In genomic region chr15:96359371-96359771, GRCh38 we compare ENCODE assay signal across 17 cellular contexts. TPM values are rescaled to one million over a fixed set of nuclear protein-coding genes. Genes with fewer than 3 reads are reported as not detected.
DNase-seq lines count a peak whose midpoint lies in the region; ATAC-seq and TF ChIP-seq lines count a peak whose summit lies in the region.
"Had no signal": no experiment of that assay in that cellular context is flagged by ENCODE, and none has a peak within 500 bp of the region (broad histone marks: within the 10 kb centered on the region; RNA-seq: fewer than 3 reads in every experiment).

No MANE protein-coding gene starts in this region.

- no peaks in the 10 kb centered on the region for H3K9me3 ChIP-seq in IMR-90 (ENCODE audit: control insufficient read depth, insufficient read depth, low read length)
- H3K9me3 ChIP-seq in suprapubic skin = no peaks in the 10 kb centered on the region

- intact Hi-C loops in IMR-90 (cut with micrococcal nuclease) = loop anchor here (5.0 to 10.0 kb wide), 2 partner anchors 223 to 1935 kb away; no protein-coding TSS in a partner anchor

- H2BK120ac ChIP-seq in IMR-90 (ENCODE audit: low read depth, low read length) (no peak overlapping the region), mesendoderm (ENCODE audit: low read depth, low read length) (no peak overlapping the region)

- POLR2A ChIA-PET in IMR-90 (lab: Charles Lee; ENCODE audit: unreplicated experiment) = no interaction called here
- POLR2A ChIA-PET in activated CD4-positive, alpha-beta T cell treated with anti-CD3 and anti-CD28 coated beads, Interleukin-2, amount 10 ng/mL, durations not matched to agents 7 days and 5 days (lab: Charles Lee) = no interaction called here

- H3K4me3 ChIP-seq in IMR-90 (ENCODE audit: insufficient read depth, low read depth, low read length) = no peak overlapping the region
- peak overlapping the region; percentile 41 for H3K4me3 ChIP-seq in epithelial cell of esophagus (ENCODE audit: low read length)
- H3K4me3 ChIP-seq in mesendoderm (ENCODE audit: low read length) = no peak overlapping the region
- H3K4me3 ChIP-seq in suprapubic skin = peak overlapping the region; percentile 51

- no peak overlapping the region for H3K14ac ChIP-seq in IMR-90 (replicated peaks; ENCODE audit: low read depth, low read length)

- no peak for TF ChIP-seq RAD21 in IMR-90 (IDR thresholded peaks at IDR 0.05; ENCODE audit: low read length)

- H2BK15ac ChIP-seq in IMR-90 (ENCODE audit: low read depth, low read length) (no peak overlapping the region), mesendoderm (replicated peaks; ENCODE audit: low read depth) (no peak overlapping the region)

- H3K56ac ChIP-seq in IMR-90 (ENCODE audit: extremely low read depth, insufficient read depth, low read length) (no peak overlapping the region), mesendoderm (ENCODE audit: low read length) (no peak overlapping the region)

- H3K4me2 ChIP-seq in IMR-90 (ENCODE audit: low read depth, low read length) (no peak overlapping the region; the same call in 1 of the 2 replicates), mesendoderm (ENCODE audit: low read length) (peak overlapping the region; percentile 63)

- H3K79me2 ChIP-seq in mesendoderm (ENCODE audit: control insufficient read depth, insufficient read depth, low read length) = no peaks in the 10 kb centered on the region

- BruUV-seq in IMR-90 (replicated peaks; lab: Mats Ljungman, UMichigan) = no TSS peak

- DNase-seq in IMR-90 = no peak
- no peak for DNase-seq in epithelial cell of esophagus (ENCODE audit: low read depth)
- DNase-seq in mesendoderm = peak; percentile 31
- DNase-seq in suprapubic skin (ENCODE audit: low spot score in 2 of 2) = no peak
- no peak for DNase-seq in COLO829 (ENCODE audit: low spot score)
- DNase-seq in activated CD4-positive, alpha-beta T cell treated with anti-CD3 and anti-CD28 coated beads, Interleukin-2, amount 10 ng/mL, durations not matched to agents 7 days and 5 days = no peak
- DNase-seq in NCI-H1417 (lab: John Stamatoyannopoulos, UW) = no peak
- DNase-seq in hepatic stellate cell (ENCODE audit: low spot score) = no peak
- DNase-seq: activated CD8-positive, alpha-beta T cell treated with anti-CD3 and anti-CD28 coated beads, Interleukin-2, amount 10 ng/mL, durations not matched to agents 7 days and 5 days; activated gamma-delta T cell treated with Interleukin-2 at 50 U/mL for 16 hours; CD4-positive, CD25-positive, alpha-beta regulatory T cell; Karpas-422; NCI-H187 treated with DMSO at 0.1 percent for 48 hours; NCI-H82; SHP77 treated with DMSO at 0.1 percent for 48 hours; stimulated activated naive CD8-positive, alpha-beta T cell treated with anti-CD3 and anti-CD28 coated beads, Interleukin-15, Interleukin-2, amounts not matched to agents 100 U/mL and 50 U/mL, for 24 hours had no signal

- H3K27ac Mint-ChIP-seq in activated CD4-positive, alpha-beta T cell treated with anti-CD3 and anti-CD28 coated beads, Interleukin-2, amount 10 ng/mL, durations not matched to agents 7 days and 5 days = no peak overlapping the region
- H3K27ac Mint-ChIP-seq: activated CD8-positive, alpha-beta T cell treated with anti-CD3 and anti-CD28 coated beads, Interleukin-2, amount 10 ng/mL, durations not matched to agents 7 days and 5 days; CD4-positive, CD25-positive, alpha-beta regulatory T cell had no signal

- H3K4me3 Mint-ChIP-seq in activated CD4-positive, alpha-beta T cell treated with anti-CD3 and anti-CD28 coated beads, Interleukin-2, amount 10 ng/mL, durations not matched to agents 7 days and 5 days = no peak overlapping the region
- H3K4me3 Mint-ChIP-seq: activated CD8-positive, alpha-beta T cell treated with anti-CD3 and anti-CD28 coated beads, Interleukin-2, amount 10 ng/mL, durations not matched to agents 7 days and 5 days had no signal

- H2BK5ac ChIP-seq in IMR-90 (ENCODE audit: low read depth, low read length, poor library complexity, severe bottlenecking) (no peak overlapping the region), mesendoderm (ENCODE audit: low read length) (no peak overlapping the region)

- H3K4me1 ChIP-seq in IMR-90 (ENCODE audit: control insufficient read depth, insufficient read depth, low read length) = peaks cover 8% of the 10 kb centered on the region; the same call in 1 of the 2 replicates
- no peaks in the 10 kb centered on the region for H3K4me1 ChIP-seq in mesendoderm (ENCODE audit: control insufficient read depth, low read depth, low read length)
- H3K4me1 ChIP-seq in suprapubic skin = peaks cover 41% of the 10 kb centered on the region

- H2AFZ ChIP-seq in IMR-90 (replicated peaks; ENCODE audit: low read length, poor library complexity) = peak overlapping the region; percentile 7

- H3K27me3 ChIP-seq in IMR-90 (ENCODE audit: control insufficient read depth, insufficient read depth, low read length) = no peaks in the 10 kb centered on the region
- peaks cover 73% of the 10 kb centered on the region for H3K27me3 ChIP-seq in mesendoderm (ENCODE audit: insufficient read depth, low read length, poor library complexity)
- H3K27me3 ChIP-seq in suprapubic skin = peaks cover 90% of the 10 kb centered on the region

- dilution Hi-C loops in IMR-90 (cut with HindIII; ENCODE audit: low sequenced_read_pairs, unreplicated experiment) = no loop called here

- ATAC-seq in IMR-90 (ENCODE audit: low read depth) = no peak
- ATAC-seq: activated CD8-positive, alpha-beta T cell treated with anti-CD3 and anti-CD28 coated beads, Interleukin-2, amount 10 ng/mL, durations not matched to agents 7 days and 5 days; stimulated activated naive CD8-positive, alpha-beta T cell treated with anti-CD3 and anti-CD28 coated beads, Interleukin-15, Interleukin-2, amounts not matched to agents 100 U/mL and 50 U/mL, for 24 hours had no signal

- H2AK9ac ChIP-seq in IMR-90 (replicated peaks; ENCODE audit: low read depth, low read length, poor library complexity) = no peak overlapping the region

- no peak overlapping the region for H2BK20ac ChIP-seq in IMR-90 (ENCODE audit: low read depth, low read length)

- TF ChIP-seq EP300 in suprapubic skin (IDR thresholded peaks at IDR 0.05) = no peak

- no peak overlapping the region for H4K5ac ChIP-seq in IMR-90 (ENCODE audit: low read depth, low read length)
- H4K5ac ChIP-seq in mesendoderm (ENCODE audit: low read length) = no peak overlapping the region

- no peak overlapping the region for H3K18ac ChIP-seq in IMR-90 (ENCODE audit: low read depth, low read length)
- H3K18ac ChIP-seq in mesendoderm (ENCODE audit: low read length) = no peak overlapping the region

- H3K4me1 Mint-ChIP-seq in activated CD4-positive, alpha-beta T cell treated with anti-CD3 and anti-CD28 coated beads, Interleukin-2, amount 10 ng/mL, durations not matched to agents 7 days and 5 days = peaks cover 21% of the 10 kb centered on the region

- peaks cover 19 to 40% of the 10 kb centered on the region in 2 experiments for H3K79me1 ChIP-seq in IMR-90 (ENCODE audit: low read depth in 1 of 2, low read length in 2 of 2)
- H3K79me1 ChIP-seq in mesendoderm (ENCODE audit: low read length) = no peaks in the 10 kb centered on the region

- TF ChIP-seq CTCF in IMR-90 (conservative IDR thresholded peaks at IDR 0.05; ENCODE audit: low read depth, low read length) (no peak), epithelial cell of esophagus (IDR thresholded peaks at IDR 0.05; ENCODE audit: insufficient read depth, low read depth, low read length, missing control alignments) (no peak), suprapubic skin (IDR thresholded peaks at IDR 0.05) (no peak)

- H3K36me3 ChIP-seq in IMR-90 (ENCODE audit: control insufficient read depth, insufficient read depth, low read length) (no peaks in the 10 kb centered on the region), mesendoderm (ENCODE audit: control insufficient read depth, insufficient read depth, low read length) (no peaks in the 10 kb centered on the region), suprapubic skin (no peaks in the 10 kb centered on the region)

- WGBS in IMR-90 (ENCODE audit: extremely low coverage in 2 of 2, insufficient read length in 1 of 2), 2 experiments = 85% methylated on average over 4 of the region's 20 CpGs; no CpG with 5 or more reads in 1 of the 2 experiments
- WGBS in mesendoderm (ENCODE audit: extremely low coverage, insufficient coverage, low lambda C conversion rate) = no CpG with 5 or more reads among the region's 20 CpGs
- WGBS in suprapubic skin = 44% methylated on average over 16 of the region's 20 CpGs

- H3K36me3 Mint-ChIP-seq in activated CD4-positive, alpha-beta T cell treated with anti-CD3 and anti-CD28 coated beads, Interleukin-2, amount 10 ng/mL, durations not matched to agents 7 days and 5 days (ENCODE audit: low read depth) = peaks cover 2% of the 10 kb centered on the region

- H3K9ac ChIP-seq in IMR-90 (ENCODE audit: low read depth, low read length) (no peak overlapping the region), mesendoderm (ENCODE audit: low read length) (no peak overlapping the region)

- in situ Hi-C loops in IMR-90 (cut with MboI; ENCODE audit: low sequenced_read_pairs) = no loop called here

- CTCF ChIA-PET in IMR-90 (lab: Yijun Ruan, JAX) = no interaction called here
- CTCF ChIA-PET in activated CD4-positive, alpha-beta T cell treated with anti-CD3 and anti-CD28 coated beads, Interleukin-2, amount 10 ng/mL, durations not matched to agents 7 days and 5 days (lab: Charles Lee) = interaction anchor here (1.1 kb wide), 2 partner anchors 10 to 24 kb away, joined by 3 read pairs; no protein-coding TSS in a partner anchor

- no peak overlapping the region for H4K91ac ChIP-seq in IMR-90 (ENCODE audit: insufficient read depth, low read depth, low read length)

- peaks cover 62% of the 10 kb centered on the region for H3K27me3 Mint-ChIP-seq in activated CD4-positive, alpha-beta T cell treated with anti-CD3 and anti-CD28 coated beads, Interleukin-2, amount 10 ng/mL, durations not matched to agents 7 days and 5 days

- H3K9me1 ChIP-seq in IMR-90 (ENCODE audit: insufficient read depth, low read length) = no peaks in the 10 kb centered on the region

- H3K9me3 Mint-ChIP-seq in activated CD4-positive, alpha-beta T cell treated with anti-CD3 and anti-CD28 coated beads, Interleukin-2, amount 10 ng/mL, durations not matched to agents 7 days and 5 days = peaks cover 9% of the 10 kb centered on the region

- H3K23ac ChIP-seq in IMR-90 (ENCODE audit: low read depth, low read length) (no peak overlapping the region), mesendoderm (ENCODE audit: low read length) (no peak overlapping the region)

- H3K27ac ChIP-seq in IMR-90 (ENCODE audit: insufficient read depth, low read length) = no peak overlapping the region
- H3K27ac ChIP-seq in mesendoderm (ENCODE audit: low read depth, low read length) = no peak overlapping the region
- H3K27ac ChIP-seq in suprapubic skin = no peak overlapping the region
- H3K27ac ChIP-seq: epithelial cell of prostate had no signal

- H4K20me1 ChIP-seq in IMR-90 (ENCODE audit: insufficient read depth, low read length) = no peaks in the 10 kb centered on the region

- H3K4ac ChIP-seq in IMR-90 (ENCODE audit: low read depth, low read length) (no peak overlapping the region), mesendoderm (ENCODE audit: low read depth, low read length) (no peak overlapping the region)

- peak overlapping the region; percentile 4 to 9; a peak in 1 of 4 replicates for H4K8ac ChIP-seq in IMR-90 (ENCODE audit: low read depth in 2 of 2, low read length in 2 of 2)
- H4K8ac ChIP-seq in mesendoderm (ENCODE audit: low read depth, low read length) = no peak overlapping the region

- TF ChIP-seq POLR2A in IMR-90 (IDR thresholded peaks at IDR 0.05; ENCODE audit: low read depth, low read length) (no peak), suprapubic skin (IDR thresholded peaks at IDR 0.05) (no peak)

- H2AK5ac ChIP-seq in IMR-90 (ENCODE audit: low read depth, low read length) (no peak overlapping the region), mesendoderm (ENCODE audit: low read length) (no peak overlapping the region)

RNA-seq across cellular contexts. Expression of gene NR2F2, which starts 28.9 kb away (rescaled TPM):
- total RNA-seq in IMR-90 (2012; rRNA removed) = 20.3 and 28.1 TPM in 2 replicates
- polyA plus RNA-seq in IMR-90 (2012; rRNA removed) = 161 and 185 TPM in 2 replicates
- 113 and 142 TPM in 2 replicates for polyA plus RNA-seq in IMR-90 (2012; cell fraction: cytosol; rRNA removed)
- polyA plus RNA-seq in IMR-90 (2012; cell fraction: nucleus; rRNA removed; ENCODE audit: low replicate concordance) = 109 and 182 TPM in 2 replicates
- polyA plus RNA-seq in mesendoderm (2013, experiment 1 of 2) = 0.03 TPM
- polyA plus RNA-seq in mesendoderm (2013, experiment 2 of 2) = 0.04 TPM
- 10 to 100 TPM in 2 of 4 donors, 1 to 10 TPM in 2; 4.0 to 12.7 (median 7.1) TPM for total RNA-seq in suprapubic skin
- not detected for total RNA-seq in activated CD4-positive, alpha-beta T cell treated with anti-CD3 and anti-CD28 coated beads, Interleukin-2, amount 10 ng/mL, durations not matched to agents 7 days and 5 days
- total RNA-seq: activated CD8-positive, alpha-beta T cell treated with anti-CD3 and anti-CD28 coated beads, Interleukin-2, amount 10 ng/mL, durations not matched to agents 7 days and 5 days; CD4-positive, CD25-positive, alpha-beta regulatory T cell had no signal
- polyA plus RNA-seq: CD4-positive, CD25-positive, alpha-beta regulatory T cell had no signal

Comparison
In these comparisons a context has a peak if more than half of its experiments do, and no peak if none do; other contexts are left out.
1. H3K4me3 ChIP-seq: peak in epithelial cell of esophagus (single experiment) and suprapubic skin (single experiment); none in IMR-90 (single experiment) and mesendoderm (single experiment).
2. RNA of gene NR2F2, which starts 28.9 kb away (total RNA-seq): 20.3 to 28.1 TPM in IMR-90 and 4.0 to 12.7 TPM in suprapubic skin; not detected in activated CD4-positive, alpha-beta T cell treated with anti-CD3 and anti-CD28 coated beads, Interleukin-2, amount 10 ng/mL, durations not matched to agents 7 days and 5 days; every median in the first group is over 4 times any median in the second.